Comparison of ENCODE assay signal across 7 cellular contexts in genomic region chr16:15777533-15778203, GRCh38.
DNase-seq lines count a peak whose midpoint lies in the region; ATAC-seq, FAIRE-seq and TF ChIP-seq lines count a peak whose summit lies in the region.

No MANE protein-coding gene starts in this region.

- peaks cover 4% of the 10 kb centered on the region; the same call in 1 of the 2 replicates for H3K4me1 ChIP-seq in DOHH2 (ENCODE audit: control insufficient read depth, low read length)

- no peak for FAIRE-seq in H54 (lab: Jason Lieb, UNC)

- H3K4me3 ChIP-seq in DOHH2 (ENCODE audit: low read length), result no peak overlapping the region

- no peaks in the 10 kb centered on the region for H3K9me2 ChIP-seq in DOHH2 (replicated peaks; ENCODE audit: control insufficient read depth, low read length)

- peaks cover 4% of the 10 kb centered on the region; the same call in 1 of the 2 replicates for H3K27me3 ChIP-seq in DOHH2 (ENCODE audit: control insufficient read depth, low read length)

- no peak overlapping the region for H3K4me2 ChIP-seq in DOHH2 (ENCODE audit: low read length)

- TF ChIP-seq CTCF in DOHH2 (IDR thresholded peaks at IDR 0.05; ENCODE audit: low read depth, low read length, poor library complexity, severe bottlenecking), result peak; percentile 57

- no peak overlapping the region for H3K27ac ChIP-seq in DOHH2 (ENCODE audit: low read depth, low read length)

- H3K36me3 ChIP-seq in DOHH2 (ENCODE audit: control insufficient read depth, low read length), result no peaks in the 10 kb centered on the region

- ATAC-seq in GM18868 (IDR thresholded peaks at IDR 0.05; ENCODE audit: unreplicated experiment), result no peak

- no peaks in the 10 kb centered on the region for H4K20me1 ChIP-seq in DOHH2 (ENCODE audit: control insufficient read depth, insufficient read depth, low read depth, low read length)

- TF ChIP-seq POLR2A in H54 (IDR thresholded peaks at IDR 0.05; ENCODE audit: low read depth, low read length), result no peak

- H3F3A ChIP-seq in DOHH2 (ENCODE audit: control insufficient read depth, insufficient read depth), result no peaks in the 10 kb centered on the region

- H3K9me3 ChIP-seq in DOHH2 (ENCODE audit: control insufficient read depth, insufficient read depth, low read length), result no peaks in the 10 kb centered on the region

- DNase-seq in HT-29 (ENCODE audit: low spot score), result peak; percentile 60
- peak; percentile 37 for DNase-seq in RPMI7951 (ENCODE audit: low read depth)
- DNase-seq in fibroblast of the conjunctiva (ENCODE audit: low read depth), result peak; percentile 18
- DNase-seq in H54 (ENCODE audit: insufficient read length, low spot score), result no peak
- DNase-seq in dedifferentiated amniotic fluid mesenchymal stem cell (ENCODE audit: extremely low spot score), result no peak

- no peaks in the 10 kb centered on the region for H3K79me2 ChIP-seq in DOHH2 (ENCODE audit: control insufficient read depth, low read length)

Comparison
In these comparisons a context has a peak if more than half of its experiments do, and no peak if none do; other contexts are left out.
1. DNase-seq: peak in HT-29 (single experiment), RPMI7951 (single experiment) and fibroblast of the conjunctiva (single experiment); none in H54 (single experiment) and dedifferentiated amniotic fluid mesenchymal stem cell (single experiment).